In the genomic region with DNA sequence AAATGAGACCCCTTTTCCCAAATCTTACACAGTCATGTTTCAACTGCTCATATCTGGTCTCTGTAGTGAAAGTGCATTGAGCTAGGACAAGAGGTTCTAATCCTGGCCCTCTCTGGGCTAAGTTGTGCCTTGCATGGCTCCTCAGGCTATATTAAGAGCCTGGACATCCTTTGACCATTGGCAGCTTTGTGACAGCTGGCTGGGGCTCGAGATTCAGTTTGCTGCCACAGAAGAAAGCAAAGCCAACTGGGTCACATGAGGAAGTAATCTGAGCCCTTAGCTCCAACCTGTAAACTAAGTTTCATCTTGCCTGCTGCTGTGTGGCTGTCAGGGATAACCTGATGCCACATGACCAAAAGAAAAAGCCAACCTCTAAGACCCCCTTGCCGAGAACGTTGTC, we compare ENCODE assay signal across 12 cellular contexts. TPM values are rescaled to one million over a fixed set of nuclear protein-coding genes. Genes with fewer than 3 reads are reported as not detected.
DNase-seq lines count a peak whose midpoint lies in the region; TF ChIP-seq lines count a peak whose summit lies in the region.
"Had no signal": no experiment of that assay in that cellular context is flagged by ENCODE, and none has a peak within 500 bp of the region (broad histone marks: within the 10 kb centered on the region; RNA-seq: fewer than 3 reads in every experiment).

No MANE protein-coding gene starts in this region.

- no peaks in the 10 kb centered on the region for H3K9me3 ChIP-seq in suprapubic skin
- H3K9me3 ChIP-seq: A549 had no signal

- no peaks in the 10 kb centered on the region for H3K4me1 ChIP-seq in suprapubic skin
- H3K4me1 ChIP-seq: A549 had no signal

- no peak for TF ChIP-seq EP300 in suprapubic skin (IDR thresholded peaks at IDR 0.05)

- no peak for TF ChIP-seq CTCF in suprapubic skin (IDR thresholded peaks at IDR 0.05)

- no peaks in the 10 kb centered on the region for H3K27me3 ChIP-seq in suprapubic skin

- H3K4me3 ChIP-seq in suprapubic skin, result no peak overlapping the region
- H3K4me3 ChIP-seq: A549 had no signal

- no peak overlapping the region for H3K27ac ChIP-seq in suprapubic skin

- WGBS in suprapubic skin, result 28% methylated on average over 3 of the region's 3 CpGs

- no peak for TF ChIP-seq POLR2A in suprapubic skin (IDR thresholded peaks at IDR 0.05)

- H3K36me3 ChIP-seq in suprapubic skin, result no peaks in the 10 kb centered on the region

- peak; percentile 20 for DNase-seq in NCI-H510A treated with DMSO at 0.1 percent for 48 hours (lab: John Stamatoyannopoulos, UW)
- DNase-seq in NCI-H510A (lab: John Stamatoyannopoulos, UW), result no peak
- DNase-seq in astrocyte of the hippocampus (ENCODE audit: low read depth, low spot score), result peak; percentile 17
- DNase-seq in iris pigment epithelial cell (ENCODE audit: low read depth), result peak; percentile 27
- peak; percentile 55 for DNase-seq in ureter (ENCODE audit: low spot score)
- no peak for DNase-seq in glomerular visceral epithelial cell (ENCODE audit: extremely low spot score)
- no peak for DNase-seq in suprapubic skin (ENCODE audit: low spot score in 2 of 2)
- no peak for DNase-seq in HK-2 (ENCODE audit: unreplicated experiment)
- DNase-seq: activated CD4-positive, alpha-beta T cell treated with anti-CD3 and anti-CD28 coated beads for 1 hour; activated naive CD4-positive, alpha-beta T cell treated with anti-CD3 and anti-CD28 coated beads for 36 hours; Kasumi-1 had no signal

RNA-seq across cellular contexts. Expression of a gene that starts 51.8 kb away (rescaled TPM):
- total RNA-seq in ureter (56.8 TPM), suprapubic skin (10 to 100 TPM; 14.0 to 38.5 (median 26.0) TPM)

Comparison
In these comparisons a context has a peak if more than half of its experiments do, and no peak if none do; other contexts are left out.
1. DNase-seq: peak in NCI-H510A treated with DMSO at 0.1 percent for 48 hours (single experiment), astrocyte of the hippocampus (single experiment), iris pigment epithelial cell (single experiment) and ureter (single experiment); none in NCI-H510A (single experiment), glomerular visceral epithelial cell (single experiment), suprapubic skin (0 of 2) and HK-2 (single experiment).